ENCODE assay signal across 9 cellular contexts in the genomic region with DNA sequence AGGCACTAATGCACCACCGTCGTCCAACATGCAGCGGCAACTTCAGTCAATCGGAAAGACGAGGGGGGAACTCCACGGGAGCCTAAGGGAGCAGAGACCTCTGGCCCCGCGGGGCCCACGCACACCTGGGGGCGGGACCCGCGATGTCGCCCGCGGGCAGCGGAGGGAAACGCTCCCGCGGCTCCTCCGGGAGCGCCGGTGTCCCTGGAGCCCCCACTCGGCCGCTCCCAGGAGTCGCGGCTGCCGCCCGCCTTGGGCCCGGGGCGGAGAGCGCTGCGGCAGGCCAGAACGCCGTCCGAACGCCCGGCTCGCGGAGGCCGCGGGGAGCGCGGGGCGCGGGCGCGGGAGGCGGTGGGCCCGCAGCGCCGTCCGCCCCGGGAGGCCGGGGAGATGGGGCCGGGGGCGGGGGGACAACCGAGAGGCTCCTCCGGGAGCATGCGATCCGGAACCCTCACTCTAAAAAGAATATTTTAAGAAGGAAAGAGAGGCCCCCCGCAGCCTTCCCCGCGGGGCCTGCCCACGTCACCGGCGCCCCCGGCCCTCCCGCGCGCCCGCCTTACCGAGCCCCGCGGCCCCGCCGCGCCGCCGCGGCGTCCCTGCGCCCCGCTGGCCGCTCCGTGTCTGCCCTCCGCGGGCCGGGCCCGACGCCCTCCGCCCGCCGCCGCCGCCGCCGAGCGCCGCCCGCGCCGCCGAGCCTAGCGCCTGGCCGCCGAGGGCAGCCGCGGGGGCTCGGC.
DNase-seq lines count a peak whose midpoint lies in the region; ATAC-seq, FAIRE-seq and TF ChIP-seq lines count a peak whose summit lies in the region.
"Had no signal": no experiment of that assay in that cellular context is flagged by ENCODE, and none has a peak within 500 bp of the region (broad histone marks: within the 10 kb centered on the region; RNA-seq: fewer than 3 reads in every experiment).

No MANE protein-coding gene starts in this region.

- H3K9ac ChIP-seq in iPS-18a (ENCODE audit: low read length) = peak overlapping the region; percentile 38

- POLR2A ChIA-PET in A549 (lab: Yijun Ruan, JAX) = interaction anchor here (1.0 kb wide), 1 partner anchor 53 kb away, joined by 3 read pairs; no protein-coding TSS in a partner anchor

- WGBS in A549 (ENCODE audit: missing lambda C conversion rate) = 7% methylated on average over 9 of the region's 109 CpGs

- H3K9me3 ChIP-seq in A549 = no peaks in the 10 kb centered on the region
- H3K9me3 ChIP-seq in ascending aorta = no peaks in the 10 kb centered on the region
- H3K9me3 ChIP-seq in iPS-18a (ENCODE audit: control insufficient read depth, low read depth, low read length) = no peaks in the 10 kb centered on the region

- CTCF ChIA-PET in A549 (lab: Yijun Ruan, JAX) = interaction anchor here (1.7 kb wide), 1 partner anchor 160 kb away, joined by 7 read pairs; no protein-coding TSS in a partner anchor

- peaks cover 49% of the 10 kb centered on the region for H3K4me1 ChIP-seq in A549
- peaks cover 0 to 4% of the 10 kb centered on the region in 2 donors for H3K4me1 ChIP-seq in ascending aorta
- H3K4me1 ChIP-seq in iPS-18a (ENCODE audit: control insufficient read depth, low read depth, low read length) = peaks cover 35% of the 10 kb centered on the region

- no peak for DNase-seq in A549 (ENCODE audit: low read depth in 1 of 2, low spot score in 1 of 2)
- DNase-seq in LoVo (ENCODE audit: low spot score) = peak; percentile 37
- DNase-seq in ascending aorta (ENCODE audit: low spot score in 2 of 2) = no peak
- DNase-seq in HTR-8/SVneo (ENCODE audit: insufficient read length, low spot score) = no peak
- DNase-seq in NCI-H345 treated with DMSO at 0.1 percent for 48 hours (lab: John Stamatoyannopoulos, UW; ENCODE audit: unreplicated experiment) = no peak

- no peak for TF ChIP-seq RAD21 in A549 (conservative IDR thresholded peaks at IDR 0.05 in 1 of 2, IDR thresholded peaks at IDR 0.05 in 1 of 2)

- H3K27me3 ChIP-seq in ascending aorta = no peaks in the 10 kb centered on the region
- peaks cover 30% of the 10 kb centered on the region for H3K27me3 ChIP-seq in iPS-18a (ENCODE audit: control insufficient read depth, insufficient read depth, low read length)

- peak overlapping the region; percentile 92 for H3K4me2 ChIP-seq in A549

- TF ChIP-seq CTCF in A549 (IDR thresholded peaks at IDR 0.05) = no peak
- TF ChIP-seq CTCF in ascending aorta (IDR thresholded peaks at IDR 0.05) = no peak

- H3K4me3 ChIP-seq in A549 = peak overlapping the region; percentile 84
- H3K4me3 ChIP-seq in ascending aorta = peak overlapping the region; percentile 67 to 94
- H3K4me3 ChIP-seq in iPS-18a (ENCODE audit: low read length) = peak overlapping the region; percentile 71
- H3K4me3 ChIP-seq in skin epidermis = peak overlapping the region; percentile 43 to 66 (median 53)

- H3K36me3 ChIP-seq in ascending aorta (no peaks in the 10 kb centered on the region), iPS-18a (ENCODE audit: control insufficient read depth, low read depth, low read length) (no peaks in the 10 kb centered on the region)

- ATAC-seq in A549 (peak; percentile 47 to 52), GM18907 (IDR thresholded peaks at IDR 0.05; ENCODE audit: unreplicated experiment) (peak; percentile 6)

- no peak for TF ChIP-seq EP300 in A549 (IDR thresholded peaks at IDR 0.05)

- TF ChIP-seq POLR2A in A549 (IDR thresholded peaks at IDR 0.05; ENCODE audit: low read length) = no peak

- FAIRE-seq in A549 (lab: Jason Lieb, UNC) (no peak), HTR-8/SVneo (lab: Jason Lieb, UNC) (no peak)
- FAIRE-seq: GM18507 had no signal

- intact Hi-C loops in ascending aorta (cut with DNase I) = loop anchor here (2.0 to 10.0 kb wide), 4 partner anchors 18 to 374 kb away; no protein-coding TSS in a partner anchor

- H3K27ac ChIP-seq in A549 = peak overlapping the region; percentile 79 to 96
- H3K27ac ChIP-seq in ascending aorta = peak overlapping the region in 1 of 2 donors; percentile 33
- H3K27ac ChIP-seq in iPS-18a (ENCODE audit: low read length) = no peak overlapping the region
- H3K27ac ChIP-seq in skin epidermis = peak overlapping the region in 18 of 21 experiments; percentile 2 to 85 (median 72)

TF ChIP-seq in A549, 52 proteins besides CTCF, POLR2A, EP300 and RAD21:
- no peak for TF ChIP-seq HOXB5 (CRISPR knock-in tag; IDR thresholded peaks at IDR 0.05)
- TF ChIP-seq, protein P1, sequence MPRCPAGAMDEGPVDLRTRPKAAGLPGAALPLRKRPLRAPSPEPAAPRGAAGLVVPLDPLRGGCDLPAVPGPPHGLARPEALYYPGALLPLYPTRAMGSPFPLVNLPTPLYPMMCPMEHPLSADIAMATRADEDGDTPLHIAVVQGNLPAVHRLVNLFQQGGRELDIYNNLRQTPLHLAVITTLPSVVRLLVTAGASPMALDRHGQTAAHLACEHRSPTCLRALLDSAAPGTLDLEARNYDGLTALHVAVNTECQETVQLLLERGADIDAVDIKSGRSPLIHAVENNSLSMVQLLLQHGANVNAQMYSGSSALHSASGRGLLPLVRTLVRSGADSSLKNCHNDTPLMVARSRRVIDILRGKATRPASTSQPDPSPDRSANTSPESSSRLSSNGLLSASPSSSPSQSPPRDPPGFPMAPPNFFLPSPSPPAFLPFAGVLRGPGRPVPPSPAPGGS (IDR thresholded peaks at IDR 0.05) = 0 out of 3 replicates have a peak, but pooled peaks have one; percentile 2
TF ChIP-seq in A549: peak in this region for 1.
